7 cellular contexts compared by ENCODE assay signal in genomic region chr7:31856366-31856765, GRCh38.
"Had no signal": no experiment of that assay in that cellular context is flagged by ENCODE, and none has a peak within 500 bp of the region (broad histone marks: within the 10 kb centered on the region; RNA-seq: fewer than 3 reads in every experiment).

No MANE protein-coding gene starts in this region.

- ATAC-seq: GM23338, HepG2 had no signal

- H3K4me3 ChIP-seq: GM23338 had no signal

- FAIRE-seq: H1, H54, HepG2 had no signal

- DNase-seq: H9, HCEC 1CT had no signal

- H3K27ac ChIP-seq: HL-60 had no signal
